Comparison of ENCODE assay signal across 1 cellular context in genomic region chr10:30063098-30063497, GRCh38.
A peak's percentile ranks its signal among the peaks of the same experiment; 100 is the strongest.
TF ChIP-seq lines count a peak whose summit lies in the region.

No MANE protein-coding gene starts in this region.

TF ChIP-seq in SK-N-SH, 30 proteins besides CTCF, POLR2A, EP300 and RAD21 (continued from another document):
- peak; percentile 35; the same call in 1 of the 2 replicates for TF ChIP-seq REST (IDR thresholded peaks at IDR 0.05; ENCODE audit: low read depth, low read length)
